9 cellular contexts compared by ENCODE assay signal in the genomic region with DNA sequence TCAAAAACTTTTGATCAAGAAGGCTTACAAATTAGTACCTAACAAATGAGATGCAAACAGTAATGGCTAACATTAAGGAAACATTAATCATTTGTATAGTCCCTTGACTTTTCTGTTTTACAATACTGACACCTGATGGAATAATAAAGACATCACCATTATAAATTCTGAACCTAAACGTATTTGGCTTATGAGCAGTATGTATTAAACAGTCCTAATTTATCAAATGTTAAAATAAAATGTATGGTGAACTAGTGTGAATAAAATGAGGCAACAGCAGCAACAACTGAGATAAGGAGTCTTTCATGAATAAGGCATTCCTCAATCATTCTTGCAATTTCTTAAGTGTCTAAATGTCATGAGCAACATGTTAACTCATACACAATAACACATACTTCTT. TPM values are rescaled to one million over a fixed set of nuclear protein-coding genes. Genes with fewer than 3 reads are reported as not detected.
A peak's percentile ranks its signal among the peaks of the same experiment; 100 is the strongest.
DNase-seq lines count a peak whose midpoint lies in the region; ATAC-seq and TF ChIP-seq lines count a peak whose summit lies in the region.
"Had no signal": no experiment of that assay in that cellular context is flagged by ENCODE, and none has a peak within 500 bp of the region (broad histone marks: within the 10 kb centered on the region; RNA-seq: fewer than 3 reads in every experiment).

No MANE protein-coding gene starts in this region.

- peaks cover 20% of the 10 kb centered on the region for H3K4me1 Mint-ChIP-seq in activated CD8-positive, alpha-beta T cell treated with anti-CD3 and anti-CD28 coated beads for 36 hours (ENCODE audit: low read depth)
- H3K4me1 Mint-ChIP-seq in activated CD8-positive, alpha-beta T cell treated with anti-CD3 and anti-CD28 coated beads, Interleukin-2, amount 10 ng/mL, durations not matched to agents 7 days and 5 days (ENCODE audit: low read depth), result peaks cover 20% of the 10 kb centered on the region
- peaks cover 21% of the 10 kb centered on the region for H3K4me1 Mint-ChIP-seq in activated T-cell treated with anti-CD3 and anti-CD28 coated beads, Interleukin-2, amount 50 U/mL, for 4 hours (ENCODE audit: low read depth)

- no peak overlapping the region for H3K4me3 Mint-ChIP-seq in activated CD8-positive, alpha-beta T cell treated with anti-CD3 and anti-CD28 coated beads for 36 hours
- no peak overlapping the region for H3K4me3 Mint-ChIP-seq in activated CD8-positive, alpha-beta T cell treated with anti-CD3 and anti-CD28 coated beads, Interleukin-2, amount 10 ng/mL, durations not matched to agents 7 days and 5 days
- H3K4me3 Mint-ChIP-seq in activated T-cell treated with anti-CD3 and anti-CD28 coated beads, Interleukin-2, amount 50 U/mL, for 4 hours, result no peak overlapping the region
- H3K4me3 Mint-ChIP-seq: memory B cell had no signal

- H3K27me3 ChIP-seq in adipocyte (replicated peaks; ENCODE audit: control insufficient read depth, insufficient read depth, low read length) (no peaks in the 10 kb centered on the region), right atrium auricular region (no peaks in the 10 kb centered on the region), thyroid gland (no peaks in the 10 kb centered on the region)

- no peak for TF ChIP-seq POLR2A in thyroid gland (IDR thresholded peaks at IDR 0.05)

- no peaks in the 10 kb centered on the region for H3K27me3 Mint-ChIP-seq in activated CD8-positive, alpha-beta T cell treated with anti-CD3 and anti-CD28 coated beads for 36 hours
- H3K27me3 Mint-ChIP-seq in activated CD8-positive, alpha-beta T cell treated with anti-CD3 and anti-CD28 coated beads, Interleukin-2, amount 10 ng/mL, durations not matched to agents 7 days and 5 days (ENCODE audit: low read depth), result no peaks in the 10 kb centered on the region
- no peaks in the 10 kb centered on the region for H3K27me3 Mint-ChIP-seq in activated T-cell treated with anti-CD3 and anti-CD28 coated beads, Interleukin-2, amount 50 U/mL, for 4 hours (ENCODE audit: low read depth)
- H3K27me3 Mint-ChIP-seq: memory B cell had no signal

- peak overlapping the region; percentile 79 for H3K4me3 ChIP-seq in adipocyte (ENCODE audit: low read length)
- H3K4me3 ChIP-seq in right atrium auricular region, result peak overlapping the region in 1 of 2 donors; percentile 22
- no peak overlapping the region for H3K4me3 ChIP-seq in thyroid gland (replicated peaks in 1 of 3)

- H3K27ac Mint-ChIP-seq in activated CD8-positive, alpha-beta T cell treated with anti-CD3 and anti-CD28 coated beads for 36 hours, result peak overlapping the region; percentile 61
- no peak overlapping the region for H3K27ac Mint-ChIP-seq in activated CD8-positive, alpha-beta T cell treated with anti-CD3 and anti-CD28 coated beads, Interleukin-2, amount 10 ng/mL, durations not matched to agents 7 days and 5 days
- H3K27ac Mint-ChIP-seq: memory B cell had no signal

- H3K9me3 ChIP-seq in adipocyte (ENCODE audit: control insufficient read depth, low read length), result no peaks in the 10 kb centered on the region
- no peaks in the 10 kb centered on the region for H3K9me3 ChIP-seq in right atrium auricular region
- H3K9me3 ChIP-seq in thyroid gland, result no peaks in the 10 kb centered on the region

- intact Hi-C loops in activated CD8-positive, alpha-beta T cell treated with anti-CD3 and anti-CD28 coated beads for 36 hours (cut with micrococcal nuclease), result no loop called here
- intact Hi-C loops in thyroid gland (cut with DNase I), result no loop called here

- H3K36me3 ChIP-seq in adipocyte (ENCODE audit: control insufficient read depth, insufficient read depth, low read length, severe bottlenecking) (peaks cover 42% of the 10 kb centered on the region), right atrium auricular region (peaks cover 30% of the 10 kb centered on the region), thyroid gland (peaks cover 11 to 18% of the 10 kb centered on the region in 2 donors)

- DNase-seq in activated CD8-positive, alpha-beta T cell treated with anti-CD3 and anti-CD28 coated beads for 36 hours, result no peak
- DNase-seq in activated CD8-positive, alpha-beta T cell treated with anti-CD3 and anti-CD28 coated beads, Interleukin-2, amount 10 ng/mL, durations not matched to agents 7 days and 5 days, result no peak
- DNase-seq in adipocyte (ENCODE audit: low read depth) (peak; percentile 58), right atrium auricular region (ENCODE audit: low spot score) (no peak), thyroid gland (no peak)
- DNase-seq in activated T-cell treated with anti-CD3 and anti-CD28 coated beads, Interleukin-2, amount 50 U/mL, for 4 hours, result no peak

- POLR2A ChIA-PET in activated CD8-positive, alpha-beta T cell treated with anti-CD3 and anti-CD28 coated beads for 36 hours (lab: Charles Lee), result no interaction called here
- POLR2A ChIA-PET in activated CD8-positive, alpha-beta T cell treated with anti-CD3 and anti-CD28 coated beads, Interleukin-2, amount 10 ng/mL, durations not matched to agents 7 days and 5 days (lab: Charles Lee), result no interaction called here

- ATAC-seq in activated CD8-positive, alpha-beta T cell treated with anti-CD3 and anti-CD28 coated beads for 36 hours, result no peak
- ATAC-seq in activated CD8-positive, alpha-beta T cell treated with anti-CD3 and anti-CD28 coated beads, Interleukin-2, amount 10 ng/mL, durations not matched to agents 7 days and 5 days, result no peak
- ATAC-seq in GM21423 (IDR thresholded peaks at IDR 0.05; ENCODE audit: unreplicated experiment) (no peak), GM19035 (IDR thresholded peaks at IDR 0.05; ENCODE audit: unreplicated experiment) (no peak)
- no peak for ATAC-seq in activated T-cell treated with anti-CD3 and anti-CD28 coated beads, Interleukin-2, amount 50 U/mL, for 4 hours

- no peak for TF ChIP-seq CTCF in activated CD8-positive, alpha-beta T cell treated with anti-CD3 and anti-CD28 coated beads for 36 hours (IDR thresholded peaks at IDR 0.05)
- TF ChIP-seq CTCF in right atrium auricular region (IDR thresholded peaks at IDR 0.05) (peak; percentile 8 to 60), thyroid gland (IDR thresholded peaks at IDR 0.05) (peak in 3 of 6 experiments; percentile 38 to 49 (median 48))

- peaks cover 48% of the 10 kb centered on the region for H3K36me3 Mint-ChIP-seq in activated CD8-positive, alpha-beta T cell treated with anti-CD3 and anti-CD28 coated beads for 36 hours (ENCODE audit: low read depth)
- H3K36me3 Mint-ChIP-seq in activated CD8-positive, alpha-beta T cell treated with anti-CD3 and anti-CD28 coated beads, Interleukin-2, amount 10 ng/mL, durations not matched to agents 7 days and 5 days (ENCODE audit: low read depth), result peaks cover 39% of the 10 kb centered on the region
- peaks cover 42% of the 10 kb centered on the region for H3K36me3 Mint-ChIP-seq in activated T-cell treated with anti-CD3 and anti-CD28 coated beads, Interleukin-2, amount 50 U/mL, for 4 hours (ENCODE audit: insufficient read depth)

- CTCF ChIA-PET in activated CD8-positive, alpha-beta T cell treated with anti-CD3 and anti-CD28 coated beads for 36 hours (lab: Charles Lee), result no interaction called here
- CTCF ChIA-PET in activated CD8-positive, alpha-beta T cell treated with anti-CD3 and anti-CD28 coated beads, Interleukin-2, amount 10 ng/mL, durations not matched to agents 7 days and 5 days (lab: Charles Lee), result interaction anchor here (1.1 to 1.5 kb wide), 2 partner anchors 11 to 20 kb away, joined by 3 to 4 read pairs; no protein-coding TSS in a partner anchor

- no peaks in the 10 kb centered on the region for H3K9me3 Mint-ChIP-seq in activated CD8-positive, alpha-beta T cell treated with anti-CD3 and anti-CD28 coated beads for 36 hours
- H3K9me3 Mint-ChIP-seq in activated CD8-positive, alpha-beta T cell treated with anti-CD3 and anti-CD28 coated beads, Interleukin-2, amount 10 ng/mL, durations not matched to agents 7 days and 5 days (ENCODE audit: insufficient read depth), result no peaks in the 10 kb centered on the region
- H3K9me3 Mint-ChIP-seq in activated T-cell treated with anti-CD3 and anti-CD28 coated beads, Interleukin-2, amount 50 U/mL, for 4 hours, result no peaks in the 10 kb centered on the region
- H3K9me3 Mint-ChIP-seq: memory B cell had no signal

- H3K9ac ChIP-seq in adipocyte (ENCODE audit: low read length), result peak overlapping the region; percentile 56

- H3K27ac ChIP-seq in right atrium auricular region, result peak overlapping the region; percentile 21 to 56
- peak overlapping the region in 2 of 3 donors; percentile 4 to 40 for H3K27ac ChIP-seq in thyroid gland

- 17 to 20% methylated on average over 1 of the region's 1 CpG for WGBS in thyroid gland, 2 donors

- peaks cover 52% of the 10 kb centered on the region for H3K4me1 ChIP-seq in adipocyte (ENCODE audit: control insufficient read depth, insufficient read depth, low read length)
- peaks cover 0 to 39% of the 10 kb centered on the region in 2 donors for H3K4me1 ChIP-seq in right atrium auricular region
- peaks cover 21 to 40% of the 10 kb centered on the region in 2 donors for H3K4me1 ChIP-seq in thyroid gland

RNA-seq across cellular contexts. Expression of gene PUM3, which starts 6.0 kb away (rescaled TPM):
- total RNA-seq in activated CD8-positive, alpha-beta T cell treated with anti-CD3 and anti-CD28 coated beads for 36 hours, result 100 to 1,000 TPM; 101 to 106 TPM
- 10 to 100 TPM; 63.1 to 64.0 TPM for total RNA-seq in activated CD8-positive, alpha-beta T cell treated with anti-CD3 and anti-CD28 coated beads, Interleukin-2, amount 10 ng/mL, durations not matched to agents 7 days and 5 days
- total RNA-seq in right atrium auricular region (10 to 100 TPM; 13.5 to 14.3 TPM), thyroid gland (10 to 100 TPM; 27.3 to 55.9 (median 30.1) TPM)
- total RNA-seq in activated T-cell treated with anti-CD3 and anti-CD28 coated beads, Interleukin-2, amount 50 U/mL, for 4 hours, result 100 to 1,000 TPM; 201 to 216 (median 211) TPM
